ENCODE assay signal across 6 cellular contexts in genomic region chr9:127931092-127931881, GRCh38. TPM values are rescaled to one million over a fixed set of nuclear protein-coding genes. Genes with fewer than 3 reads are reported as not detected.
DNase-seq lines count a peak whose midpoint lies in the region; TF ChIP-seq lines count a peak whose summit lies in the region.

No MANE protein-coding gene starts in this region.

- intact Hi-C loops in Calu3 (cut with micrococcal nuclease; ENCODE audit: unreplicated experiment) = no loop called here
- intact Hi-C loops in thyroid gland (cut with DNase I) = no loop called here

- H3K27me3 Mint-ChIP-seq in Calu3 (ENCODE audit: unreplicated experiment) = peaks cover 4% of the 10 kb centered on the region
- H3K27me3 Mint-ChIP-seq in HFFc6 (ENCODE audit: insufficient read depth) = peaks cover 4% of the 10 kb centered on the region

- DNase-seq in Calu3 = no peak
- peak; percentile 73 for DNase-seq in HFFc6
- DNase-seq in RPMI7951 (ENCODE audit: low read depth) = peak; percentile 69
- DNase-seq in glomerular visceral epithelial cell (ENCODE audit: extremely low spot score) = peak; percentile 57
- peak; percentile 41 to 44 for DNase-seq in thyroid gland
- no peak for DNase-seq in NCI-H1694 (lab: John Stamatoyannopoulos, UW)

- H3K4me1 ChIP-seq in thyroid gland = peaks cover 33 to 39% of the 10 kb centered on the region in 2 donors

- no peaks in the 10 kb centered on the region for H3K9me3 ChIP-seq in thyroid gland

- H3K4me1 Mint-ChIP-seq in Calu3 (ENCODE audit: low read depth, unreplicated experiment) (peaks cover 26% of the 10 kb centered on the region), HFFc6 (ENCODE audit: low read depth) (peaks cover 49% of the 10 kb centered on the region)

- H3K9me3 Mint-ChIP-seq in Calu3 (ENCODE audit: low read depth, unreplicated experiment) (no peaks in the 10 kb centered on the region), HFFc6 (no peaks in the 10 kb centered on the region)

- no TSS peak for BruUV-seq in Calu3 (replicated peaks; lab: Mats Ljungman, UMichigan)

- H3K27me3 ChIP-seq in thyroid gland = no peaks in the 10 kb centered on the region

- TF ChIP-seq CTCF in Calu3 (IDR thresholded peaks at IDR 0.05; ENCODE audit: unreplicated experiment) (no peak), HFFc6 (IDR thresholded peaks at IDR 0.05) (no peak), thyroid gland (IDR thresholded peaks at IDR 0.05) (no peak)

- H3K27ac Mint-ChIP-seq in Calu3 (ENCODE audit: unreplicated experiment) (peak overlapping the region; percentile 63), HFFc6 (peak overlapping the region; percentile 96)

- WGBS in thyroid gland, 2 donors = 16 to 18% methylated on average over 18 of the region's 18 CpGs

- H3K4me3 Mint-ChIP-seq in Calu3 (ENCODE audit: low read depth, unreplicated experiment) = peak overlapping the region; percentile 70
- H3K4me3 Mint-ChIP-seq in HFFc6 = peak overlapping the region; percentile 75

- H3K4me3 ChIP-seq in thyroid gland (replicated peaks in 1 of 3) = peak overlapping the region in 1 of 3 donors; percentile 29

- H3K36me3 Mint-ChIP-seq in Calu3 (ENCODE audit: insufficient read depth, unreplicated experiment) (peaks cover 48% of the 10 kb centered on the region), HFFc6 (ENCODE audit: low read depth) (peaks cover 14% of the 10 kb centered on the region)

- TF ChIP-seq POLR2A in thyroid gland (IDR thresholded peaks at IDR 0.05) = no peak

- CTCF ChIA-PET in Calu3 (lab: Charles Lee) = interaction anchor here (0.5 kb wide), 1 partner anchor 275 kb away, joined by 3 read pairs; no protein-coding TSS in a partner anchor

- H3K36me3 ChIP-seq in thyroid gland = no peaks in the 10 kb centered on the region

- peak overlapping the region in 1 of 3 donors; percentile 2 for H3K27ac ChIP-seq in thyroid gland

RNA-seq across cellular contexts. Expression of gene PIP5KL1, which starts 0.7 kb away (rescaled TPM):
- total RNA-seq in Calu3 (2022) (0.17 and 1.1 TPM in 2 replicates), thyroid gland (1 to 10 TPM in 3 of 4 donors, not detected in 1; 1.0 to 5.2 (median 1.6) TPM)
- total RNA-seq in HFFc6 (2021; fragmentation: NEBNext Ultra II Directional; extraction: Animal tissue kit (Norgen Biotek cat#: 25700)) = 1 to 10 TPM; 1.7 to 3.1 (median 2.1) TPM
- 0.24 and 1.2 TPM in 2 replicates for total RNA-seq in RPMI7951 (2014; rRNA removed; shearing (Covaris generic))

RNA-seq across cellular contexts. Expression of gene DPM2, which starts 6.4 kb away (rescaled TPM):
- total RNA-seq in Calu3 (2022) = 31.5 and 39.9 TPM in 2 replicates
- total RNA-seq in HFFc6 (2021; fragmentation: NEBNext Ultra II Directional; extraction: Animal tissue kit (Norgen Biotek cat#: 25700)) = 10 to 100 TPM; 42.5 to 49.6 (median 47.1) TPM
- total RNA-seq in RPMI7951 (2014; rRNA removed; shearing (Covaris generic)) = 37.1 and 50.1 TPM in 2 replicates
- 10 to 100 TPM; 17.3 to 43.3 (median 35.5) TPM for total RNA-seq in thyroid gland

RNA-seq across cellular contexts. Expression of gene ST6GALNAC4, which starts 14.4 kb away (rescaled TPM):
- total RNA-seq in Calu3 (2022) = 11.8 and 12.8 TPM in 2 replicates
- 10 to 100 TPM; 22.9 to 33.4 (median 27.7) TPM for total RNA-seq in HFFc6 (2021; fragmentation: NEBNext Ultra II Directional; extraction: Animal tissue kit (Norgen Biotek cat#: 25700))
- 10.5 and 14.0 TPM in 2 replicates for total RNA-seq in RPMI7951 (2014; rRNA removed; shearing (Covaris generic))
- total RNA-seq in thyroid gland = 10 to 100 TPM in 3 of 4 donors, 1 to 10 TPM in 1; 8.9 to 27.4 (median 19.1) TPM

RNA-seq across cellular contexts. Expression of gene ST6GALNAC6, which starts 31.9 kb away (rescaled TPM):
- total RNA-seq in Calu3 (2022) (9.1 and 12.1 TPM in 2 replicates), thyroid gland (100 to 1,000 TPM in 1 of 4 donors, 10 to 100 TPM in 3; 39.2 to 124 (median 50.8) TPM)
- total RNA-seq in HFFc6 (2021; fragmentation: NEBNext Ultra II Directional; extraction: Animal tissue kit (Norgen Biotek cat#: 25700)) = 10 to 100 TPM; 29.3 to 40.6 (median 34.2) TPM
- 15.7 and 20.1 TPM in 2 replicates for total RNA-seq in RPMI7951 (2014; rRNA removed; shearing (Covaris generic))

RNA-seq across cellular contexts. Expression of gene EEIG1, which starts 49.5 kb away (rescaled TPM):
- total RNA-seq in Calu3 (2022) (80.7 and 84.6 TPM in 2 replicates), thyroid gland (10 to 100 TPM; 18.3 to 34.7 (median 24.9) TPM)
- 10 to 100 TPM; 26.7 to 35.4 (median 29.3) TPM for total RNA-seq in HFFc6 (2021; fragmentation: NEBNext Ultra II Directional; extraction: Animal tissue kit (Norgen Biotek cat#: 25700))
- 2.8 and 5.4 TPM in 2 replicates for total RNA-seq in RPMI7951 (2014; rRNA removed; shearing (Covaris generic))

Comparison
In these comparisons a context has a peak if more than half of its experiments do, and no peak if none do; other contexts are left out.
1. DNase-seq: peak in HFFc6 (single experiment), RPMI7951 (single experiment), glomerular visceral epithelial cell (single experiment) and thyroid gland (2 of 2); none in Calu3 (single experiment) and NCI-H1694 (single experiment).